Comparison of ENCODE assay signal across 19 cellular contexts in genomic region chr5:137617806-137618205, GRCh38.
DNase-seq lines count a peak whose midpoint lies in the region; ATAC-seq and TF ChIP-seq lines count a peak whose summit lies in the region.
"Had no signal": no experiment of that assay in that cellular context is flagged by ENCODE, and none has a peak within 500 bp of the region (broad histone marks: within the 10 kb centered on the region; RNA-seq: fewer than 3 reads in every experiment).

No MANE protein-coding gene starts in this region.

- no peaks in the 10 kb centered on the region for H4K20me1 ChIP-seq in osteoblast (ENCODE audit: insufficient read depth, low read length)

- peaks cover 46% of the 10 kb centered on the region for H3K4me1 ChIP-seq in osteoblast (ENCODE audit: insufficient read depth, low read length)
- peaks cover 22 to 38% of the 10 kb centered on the region in 2 donors for H3K4me1 ChIP-seq in gastrocnemius medialis

- H3K27ac Mint-ChIP-seq in activated naive CD4-positive, alpha-beta T cell treated with anti-CD3 and anti-CD28 coated beads, Interleukin-2, amount 50 U/mL, for 72 hours = no peak overlapping the region

- H3K4me3 ChIP-seq in osteoblast (ENCODE audit: insufficient read depth, low read length) (no peak overlapping the region), gastrocnemius medialis (no peak overlapping the region)
- H3K4me3 ChIP-seq: ascending aorta, ovary, skin epidermis, testis had no signal

- no peak for ATAC-seq in activated naive CD4-positive, alpha-beta T cell treated with anti-CD3 and anti-CD28 coated beads, Interleukin-2, amount 50 U/mL, for 72 hours
- no peak for ATAC-seq in HG03097 (IDR thresholded peaks at IDR 0.05; ENCODE audit: low FRiP score, unreplicated experiment)
- no peak for ATAC-seq in gastrocnemius medialis
- ATAC-seq: left ventricle myocardium superior had no signal

- intact Hi-C loops in gastrocnemius medialis (cut with DNase I; ENCODE audit: low total_unique reads) = no loop called here

- no peaks in the 10 kb centered on the region for H3K36me3 Mint-ChIP-seq in activated naive CD4-positive, alpha-beta T cell treated with anti-CD3 and anti-CD28 coated beads, Interleukin-2, amount 50 U/mL, for 72 hours

- H3K36me3 ChIP-seq in osteoblast (ENCODE audit: insufficient read depth, low read length) (no peaks in the 10 kb centered on the region), gastrocnemius medialis (no peaks in the 10 kb centered on the region)
- H3K36me3 ChIP-seq: ascending aorta, ovary had no signal

- TF ChIP-seq POLR2A in gastrocnemius medialis (IDR thresholded peaks at IDR 0.05) = no peak

- no peaks in the 10 kb centered on the region for H3K79me2 ChIP-seq in osteoblast (ENCODE audit: insufficient read depth, low read length)

- H3K9me3 ChIP-seq in osteoblast (ENCODE audit: low read depth, low read length) (no peaks in the 10 kb centered on the region), gastrocnemius medialis (no peaks in the 10 kb centered on the region)
- H3K9me3 ChIP-seq: ascending aorta, ovary, testis had no signal

- H3K27me3 ChIP-seq in osteoblast (ENCODE audit: insufficient read depth, low read length) = no peaks in the 10 kb centered on the region
- H3K27me3 ChIP-seq in gastrocnemius medialis = no peaks in the 10 kb centered on the region
- H3K27me3 ChIP-seq: ascending aorta, ovary, testis had no signal

- peak overlapping the region; percentile 19 for H3K4me2 ChIP-seq in osteoblast (ENCODE audit: insufficient read depth, low read length)

- in situ Hi-C loops in gastrocnemius medialis (cut with MboI; ENCODE audit: low sequenced_read_pairs in 4 of 4) = no loop called here

- no peak overlapping the region for H2AFZ ChIP-seq in osteoblast (ENCODE audit: low read length)

- H3K27ac ChIP-seq in osteoblast (ENCODE audit: low read depth, low read length) (peak overlapping the region; percentile 76), gastrocnemius medialis (no peak overlapping the region)
- H3K27ac ChIP-seq: ascending aorta, ovary, skin epidermis had no signal

- no peaks in the 10 kb centered on the region for H3K9me3 Mint-ChIP-seq in activated naive CD4-positive, alpha-beta T cell treated with anti-CD3 and anti-CD28 coated beads, Interleukin-2, amount 50 U/mL, for 72 hours

- TF ChIP-seq CTCF in osteoblast (IDR thresholded peaks at IDR 0.05; ENCODE audit: extremely low read depth, low read depth, low read length) (no peak), gastrocnemius medialis (IDR thresholded peaks at IDR 0.05 in 4 of 5, conservative IDR thresholded peaks at IDR 0.05 in 1 of 5) (no peak)

- DNase-seq in EL (peak; percentile 86), NCI-H526 treated with DMSO at 0.1 percent for 48 hours (lab: John Stamatoyannopoulos, UW) (peak; percentile 10), dedifferentiated amniotic fluid mesenchymal stem cell (ENCODE audit: extremely low spot score) (peak; percentile 32), osteoblast (ENCODE audit: insufficient read length, low spot score, missing footprints) (peak; percentile 95), NCI-H187 treated with DMSO at 0.1 percent for 48 hours (lab: John Stamatoyannopoulos, UW) (no peak), gastrocnemius medialis (no peak)
- no peak for DNase-seq in activated naive CD4-positive, alpha-beta T cell treated with anti-CD3 and anti-CD28 coated beads, Interleukin-2, amount 50 U/mL, for 72 hours (ENCODE audit: low spot score in 2 of 2)
- DNase-seq: activated CD4-positive, CD25-positive, alpha-beta regulatory T cell treated with anti-CD3 and anti-CD28 coated beads, Interleukin-2, amount 50 U/mL, for 72 hours; activated gamma-delta T cell; KBM-7; left ventricle myocardium superior; NCI-H1105; NCI-H2171 treated with DMSO at 0.1 percent for 48 hours; ovary; SIG-M5 had no signal

Comparison
In these comparisons a context has a peak if more than half of its experiments do, and no peak if none do; other contexts are left out.
1. DNase-seq: peak in EL (single experiment), NCI-H526 treated with DMSO at 0.1 percent for 48 hours (single experiment), dedifferentiated amniotic fluid mesenchymal stem cell (single experiment) and osteoblast (single experiment); none in activated naive CD4-positive, alpha-beta T cell treated with anti-CD3 and anti-CD28 coated beads, Interleukin-2, amount 50 U/mL, for 72 hours (0 of 2), NCI-H187 treated with DMSO at 0.1 percent for 48 hours (single experiment) and gastrocnemius medialis (0 of 2).